Comparison of ENCODE assay signal across 8 cellular contexts in genomic region chr1:74733616-74734484, GRCh38. TPM values are rescaled to one million over a fixed set of nuclear protein-coding genes. Genes with fewer than 3 reads are reported as not detected.
DNase-seq lines count a peak whose midpoint lies in the region; ATAC-seq and TF ChIP-seq lines count a peak whose summit lies in the region.

No MANE protein-coding gene starts in this region.

- H3K36me3 ChIP-seq in BJ (ENCODE audit: control insufficient read depth, insufficient read depth, low read length) = peaks cover 6% of the 10 kb centered on the region

- POLR2A ChIA-PET in BJ (lab: Charles Lee) = no interaction called here

- DNase-seq in BJ (ENCODE audit: low read depth) (peak; percentile 41), NCI-H187 (lab: John Stamatoyannopoulos, UW) (peak; percentile 38 to 47), T-helper 1 cell (peak in 4 of 5 donors; percentile 8 to 81 (median 32)), coronary artery (ENCODE audit: low spot score) (no peak), left colon (peak; percentile 9 to 29)
- DNase-seq in stimulated activated naive CD4-positive, alpha-beta T cell (lab: John Stamatoyannopoulos, UW) = peak in 4 of 6 experiments; percentile 4 to 77 (median 62)

- H3K4me3 ChIP-seq in BJ (ENCODE audit: low read depth, low read length) (peak overlapping the region; percentile 68), coronary artery (peak overlapping the region; percentile 82)

- TF ChIP-seq CTCF in BJ (IDR thresholded peaks at IDR 0.05; ENCODE audit: insufficient read depth, low read depth, low read length) (peak; percentile 74), coronary artery (IDR thresholded peaks at IDR 0.05) (peak; percentile 47)

- ATAC-seq in GM18858 (IDR thresholded peaks at IDR 0.05; ENCODE audit: unreplicated experiment) (peak; percentile 53), HG03064 (IDR thresholded peaks at IDR 0.05; ENCODE audit: low read depth, unreplicated experiment) (peak; percentile 47), left colon (peak; percentile 79)

- intact Hi-C loops in left colon (cut with DNase I, micrococcal nuclease) = no loop called here

- CTCF ChIA-PET in BJ (lab: Yijun Ruan, JAX) = interaction anchor here (0.6 to 2.4 kb wide), 11 partner anchors 10 to 38 kb away, joined by 3 to 15 read pairs (median 4); no protein-coding TSS in a partner anchor

- peak overlapping the region; percentile 72 to 90 for H3K27ac ChIP-seq in coronary artery

- no peaks in the 10 kb centered on the region for H3K27me3 ChIP-seq in BJ (ENCODE audit: control insufficient read depth, insufficient read depth, low read length)

RNA-seq across cellular contexts. Expression of gene TYW3, which starts 0.9 kb away (rescaled TPM):
- polyA plus RNA-seq in BJ (2011; rRNA removed) = 9.2 and 15.3 TPM in 2 replicates
- polyA minus RNA-seq in BJ (2011; rRNA and poly(A)+ RNA removed) = 5.5 and 6.1 TPM in 2 replicates
- 10 to 100 TPM in 1 of 2 donors, 1 to 10 TPM in 1; 8.2 to 11.8 TPM for total RNA-seq in left colon

RNA-seq across cellular contexts. Expression of gene CRYZ, which starts 1.0 kb away (rescaled TPM):
- 22.9 and 39.1 TPM in 2 replicates for polyA plus RNA-seq in BJ (2011; rRNA removed)
- polyA minus RNA-seq in BJ (2011; rRNA and poly(A)+ RNA removed) = 7.6 and 9.3 TPM in 2 replicates
- 10 to 100 TPM in 1 of 2 donors, 1 to 10 TPM in 1; 8.1 to 27.0 TPM for total RNA-seq in left colon
